14 cellular contexts compared by ENCODE assay signal in the genomic region with DNA sequence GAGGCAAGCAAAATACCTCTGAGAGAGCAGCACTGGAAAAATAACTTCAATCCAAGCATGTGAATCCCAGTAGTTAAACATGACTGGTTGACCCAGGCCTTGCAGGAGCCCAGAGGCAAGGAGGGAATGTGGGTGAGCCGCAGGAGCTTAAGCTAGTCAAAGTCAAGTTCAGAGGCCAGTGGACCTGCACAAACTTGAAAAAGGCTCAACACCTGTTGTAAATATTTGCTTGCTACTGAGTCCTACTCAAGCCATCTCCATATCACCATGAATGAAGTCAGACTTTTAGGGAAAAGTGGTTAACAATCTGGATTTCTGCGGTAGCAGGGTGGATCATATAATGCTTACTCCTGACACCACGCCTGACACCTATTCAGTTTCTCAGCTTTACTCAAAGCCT. TPM values are rescaled to one million over a fixed set of nuclear protein-coding genes. Genes with fewer than 3 reads are reported as not detected.
DNase-seq lines count a peak whose midpoint lies in the region; ATAC-seq and TF ChIP-seq lines count a peak whose summit lies in the region.
"Had no signal": no experiment of that assay in that cellular context is flagged by ENCODE, and none has a peak within 500 bp of the region (broad histone marks: within the 10 kb centered on the region; RNA-seq: fewer than 3 reads in every experiment).

No MANE protein-coding gene starts in this region.

- ATAC-seq in esophagus mucosa (peak; percentile 50), T-cell (replicated peaks in 1 of 4) (no peak)
- ATAC-seq: A549, GM12878, HCT116 had no signal

- H3K36me3 ChIP-seq in WERI-Rb-1 (no peaks in the 10 kb centered on the region; the same call in 1 of the 2 replicates), liver (ENCODE audit: control insufficient read depth in 4 of 4, insufficient read depth in 3 of 4, low read depth in 1 of 4, low read length in 3 of 4) (no peaks in the 10 kb centered on the region)

- H3K4me1 ChIP-seq in liver (ENCODE audit: control insufficient read depth in 4 of 4, insufficient read depth in 4 of 4, low read length in 3 of 4), result peaks cover 0 to 36% (median 22%) of the 10 kb centered on the region in 4 donors

- H3K27ac Mint-ChIP-seq in T-cell, result no peak overlapping the region

- H3K4me3 ChIP-seq in WERI-Rb-1 (ENCODE audit: low read depth, low read length) (no peak overlapping the region), liver (ENCODE audit: low read depth in 1 of 3, low read length in 3 of 3) (no peak overlapping the region)
- H3K4me3 ChIP-seq: A549, GM12878, GM23248 had no signal

- peaks cover 3 to 4% of the 10 kb centered on the region in 2 donors for H3K27me3 Mint-ChIP-seq in T-cell

- no peaks in the 10 kb centered on the region for H3K9me3 ChIP-seq in WERI-Rb-1 (ENCODE audit: severe bottlenecking)
- H3K9me3 ChIP-seq in liver (ENCODE audit: control insufficient read depth in 4 of 4, low read length in 3 of 4), result no peaks in the 10 kb centered on the region
- H3K9me3 ChIP-seq: A549 had no signal

- no peak overlapping the region for H3K9ac ChIP-seq in liver (ENCODE audit: low read depth in 1 of 2, low read length in 2 of 2)
- H3K9ac ChIP-seq: GM23248 had no signal

- peaks cover 6 to 9% (median 9%) of the 10 kb centered on the region in 3 donors for H3K4me1 Mint-ChIP-seq in T-cell

- H3K36me3 Mint-ChIP-seq in T-cell, result no peaks in the 10 kb centered on the region

- TF ChIP-seq RAD21 in liver (IDR thresholded peaks at IDR 0.05), result no peak

- peak; percentile 15 for DNase-seq in DMS53 treated with DMSO at 0.1 percent for 48 hours (lab: John Stamatoyannopoulos, UW; ENCODE audit: unreplicated experiment)
- DNase-seq in WERI-Rb-1, result peak; percentile 21
- no peak for DNase-seq in putamen (ENCODE audit: low spot score)
- DNase-seq in T-cell, result no peak
- DNase-seq in GM19238 (ENCODE audit: insufficient read length, low spot score), result no peak
- DNase-seq in stimulated activated CD8-positive, alpha-beta memory T cell treated with anti-CD3 and anti-CD28 coated beads, Interleukin-4, amount 100 ng/mL, for 48 hours, result no peak
- DNase-seq: DMS79, GM23248, IMR-90 had no signal

- TF ChIP-seq CTCF in WERI-Rb-1 (IDR thresholded peaks at IDR 0.05; ENCODE audit: low read depth, low read length), result no peak
- TF ChIP-seq CTCF in liver (IDR thresholded peaks at IDR 0.05; ENCODE audit: low read depth, low read length, missing input control), result no peak

- CTCF ChIA-PET in T-cell (lab: Charles Lee), result no interaction called here

- WGBS in liver, result 58% methylated on average over 3 of the region's 3 CpGs

- no peaks in the 10 kb centered on the region for H3K9me3 Mint-ChIP-seq in T-cell

- H3K27ac ChIP-seq in WERI-Rb-1 (no peak overlapping the region; the same call in 1 of the 2 replicates), liver (ENCODE audit: low read depth in 1 of 2, low read length in 2 of 2) (no peak overlapping the region)
- H3K27ac ChIP-seq: GM23248 had no signal

- POLR2A ChIA-PET in T-cell (lab: Charles Lee), result no interaction called here

- H3K27me3 ChIP-seq in WERI-Rb-1 (ENCODE audit: insufficient read depth, low read depth, severe bottlenecking) (no peaks in the 10 kb centered on the region), liver (ENCODE audit: control insufficient read depth in 4 of 4, insufficient read depth in 4 of 4, low read length in 3 of 4) (no peaks in the 10 kb centered on the region)

- no peak overlapping the region for H3K4me3 Mint-ChIP-seq in T-cell

TF ChIP-seq in liver, 16 proteins besides CTCF, POLR2A, EP300 and RAD21:
- peak; percentile 21 to 51 for TF ChIP-seq HNF4A (conservative IDR thresholded peaks at IDR 0.05)
- peak in 1 of 2 donors; percentile 16 for TF ChIP-seq RXRA (IDR thresholded peaks at IDR 0.05)
- no peak for TF ChIP-seq YY1 (IDR thresholded peaks at IDR 0.05)

RNA-seq across cellular contexts. Expression of a gene that starts 4.8 kb away (rescaled TPM):
- total RNA-seq in esophagus mucosa (19.3 TPM), liver (100 to 1,000 TPM; 503 to 620 TPM), T-cell (10 to 100 TPM; 26.2 to 43.5 (median 37.6) TPM)
- 100 to 1,000 TPM; 270 to 273 TPM for polyA plus RNA-seq in liver

Comparison
In these comparisons a context has a peak if more than half of its experiments do, and no peak if none do; other contexts are left out.
1. DNase-seq: peak in DMS53 treated with DMSO at 0.1 percent for 48 hours (single experiment) and WERI-Rb-1 (single experiment); none in putamen (single experiment), T-cell (0 of 34), GM19238 (single experiment) and stimulated activated CD8-positive, alpha-beta memory T cell treated with anti-CD3 and anti-CD28 coated beads, Interleukin-4, amount 100 ng/mL, for 48 hours (single experiment).
2. RNA of a gene that starts 4.8 kb away (total RNA-seq): 503 to 620 TPM in liver; 26.2 to 43.5 TPM in T-cell and 19.3 TPM in esophagus mucosa (single experiment); every median in the first group is over 10 times any median in the second.